In the genomic region with DNA sequence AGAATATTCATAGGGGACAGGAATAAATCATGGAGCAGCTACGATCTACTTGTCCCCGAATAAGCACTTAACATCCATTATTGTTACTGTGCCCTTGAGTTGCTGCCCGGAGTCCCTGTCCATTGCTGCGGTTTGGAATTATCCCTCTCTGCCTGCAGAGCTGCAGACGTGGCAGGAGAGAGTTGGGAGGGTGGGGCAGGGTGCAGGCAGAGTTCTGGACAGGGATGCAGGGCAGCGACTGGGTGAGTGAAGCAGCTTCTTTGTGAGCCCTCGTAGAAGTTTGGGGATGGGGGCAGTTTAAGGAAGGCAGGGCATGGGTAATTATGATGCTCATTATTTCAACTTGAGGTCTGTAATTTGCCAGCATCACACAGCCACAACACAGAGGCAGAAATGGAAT, we compare ENCODE assay signal across 10 cellular contexts. TPM values are rescaled to one million over a fixed set of nuclear protein-coding genes. Genes with fewer than 3 reads are reported as not detected.
DNase-seq lines count a peak whose midpoint lies in the region; ATAC-seq and TF ChIP-seq lines count a peak whose summit lies in the region.
"Had no signal": no experiment of that assay in that cellular context is flagged by ENCODE, and none has a peak within 500 bp of the region (broad histone marks: within the 10 kb centered on the region; RNA-seq: fewer than 3 reads in every experiment).

No MANE protein-coding gene starts in this region.

- peaks cover 8% of the 10 kb centered on the region for H3K27me3 Mint-ChIP-seq in glutamatergic neuron (ENCODE audit: unreplicated experiment)

- H3K4me3 ChIP-seq in BLaER1 (no peak overlapping the region), esophagus squamous epithelium (peak overlapping the region in 1 of 4 donors; percentile 33)
- H3K4me3 ChIP-seq: SK-N-MC had no signal

- peaks cover 50% of the 10 kb centered on the region for H3K4me1 ChIP-seq in BLaER1
- H3K4me1 ChIP-seq in esophagus squamous epithelium, result peaks cover 0 to 28% (median 15%) of the 10 kb centered on the region in 3 donors

- WGBS in esophagus squamous epithelium, 2 donors, result 51 to 54% methylated on average over 7 of the region's 7 CpGs

- H3K4me2 ChIP-seq in BLaER1, result peak overlapping the region; percentile 71

- intact Hi-C loops in esophagus squamous epithelium (cut with DNase I), result loop anchor here (2.0 kb wide), 1 partner anchor 188 kb away; no protein-coding TSS in a partner anchor

- H3K27ac ChIP-seq in BLaER1, result no peak overlapping the region
- H3K27ac ChIP-seq in esophagus squamous epithelium, result no peak overlapping the region
- H3K27ac ChIP-seq: SK-N-MC had no signal

- peaks cover 16% of the 10 kb centered on the region for H3K9me3 Mint-ChIP-seq in glutamatergic neuron (ENCODE audit: unreplicated experiment)
- H3K9me3 Mint-ChIP-seq: activated naive CD8-positive, alpha-beta T cell treated with anti-CD3 and anti-CD28 coated beads for 36 hours had no signal

- H3K27ac Mint-ChIP-seq in glutamatergic neuron (ENCODE audit: unreplicated experiment), result peak overlapping the region; percentile 75
- H3K27ac Mint-ChIP-seq: activated naive CD8-positive, alpha-beta T cell treated with anti-CD3 and anti-CD28 coated beads for 36 hours had no signal

- no peak for TF ChIP-seq CTCF in glutamatergic neuron (IDR thresholded peaks at IDR 0.05; ENCODE audit: partially characterized antibody, unreplicated experiment)
- TF ChIP-seq CTCF in esophagus squamous epithelium (IDR thresholded peaks at IDR 0.05), result no peak

- H3K36me3 ChIP-seq in BLaER1 (no peaks in the 10 kb centered on the region), esophagus squamous epithelium (no peaks in the 10 kb centered on the region)

- no peaks in the 10 kb centered on the region for H3K36me3 Mint-ChIP-seq in glutamatergic neuron (ENCODE audit: unreplicated experiment)
- H3K36me3 Mint-ChIP-seq: activated naive CD8-positive, alpha-beta T cell treated with anti-CD3 and anti-CD28 coated beads for 36 hours had no signal

- TF ChIP-seq POLR2A in esophagus squamous epithelium (IDR thresholded peaks at IDR 0.05), result no peak

- H3K27me3 ChIP-seq in BLaER1 (no peaks in the 10 kb centered on the region), esophagus squamous epithelium (no peaks in the 10 kb centered on the region)

- H3K4me1 Mint-ChIP-seq in glutamatergic neuron (ENCODE audit: low read depth, unreplicated experiment), result peaks cover 51% of the 10 kb centered on the region

- no peaks in the 10 kb centered on the region for H4K20me1 ChIP-seq in BLaER1

- H3K9me3 ChIP-seq in BLaER1 (no peaks in the 10 kb centered on the region), esophagus squamous epithelium (no peaks in the 10 kb centered on the region)

- H3K9ac ChIP-seq in BLaER1, result no peak overlapping the region

- DNase-seq in NCI-H187 treated with DMSO at 0.1 percent for 48 hours (lab: John Stamatoyannopoulos, UW), result peak; percentile 56
- DNase-seq in glutamatergic neuron, result no peak
- DNase-seq in esophagus squamous epithelium (lab: John Stamatoyannopoulos, UW), result no peak
- DNase-seq in EL, result no peak
- DNase-seq in superior temporal gyrus (ENCODE audit: extremely low spot score), result no peak
- no peak for DNase-seq in 8988T

- peak; percentile 8 for ATAC-seq in GM19467 (IDR thresholded peaks at IDR 0.05; ENCODE audit: unreplicated experiment)

- H3K4me3 Mint-ChIP-seq in glutamatergic neuron (ENCODE audit: unreplicated experiment), result peak overlapping the region; percentile 56
- H3K4me3 Mint-ChIP-seq: activated naive CD8-positive, alpha-beta T cell treated with anti-CD3 and anti-CD28 coated beads for 36 hours had no signal

RNA-seq across cellular contexts. Expression of gene STON2, which starts 52.6 kb away (rescaled TPM):
- total RNA-seq in glutamatergic neuron (ENCODE audit: unreplicated experiment), result 278 TPM
- 10 to 100 TPM; 58.7 to 71.6 (median 67.1) TPM for total RNA-seq in esophagus squamous epithelium
